Comparison of ENCODE assay signal across 8 cellular contexts in genomic region chr7:77798394-77799077, GRCh38. TPM values are rescaled to one million over a fixed set of nuclear protein-coding genes. Genes with fewer than 3 reads are reported as not detected.
DNase-seq lines count a peak whose midpoint lies in the region; ATAC-seq, FAIRE-seq and TF ChIP-seq lines count a peak whose summit lies in the region.

TSS of gene PHTF2 (plus strand) at chr7:77798773.
TSS of gene TMEM60 (minus strand) at chr7:77798434. CDS start at chr7:77794373, 4,061 bp downstream.

- H2BK20ac ChIP-seq in H9 (ENCODE audit: low read depth, low read length, poor library complexity, severe bottlenecking) = no peak within 1 kb of the TSS

- no peak within 1 kb of the TSS for H2AFZ ChIP-seq in H9 (ENCODE audit: low read length)

- no peak within 1 kb of the TSS for H3K4ac ChIP-seq in H9 (ENCODE audit: low read depth, low read length)

- no peak within 1 kb of the TSS for H3K23ac ChIP-seq in H9 (ENCODE audit: insufficient read length, low read depth, low read length)

- no peaks in the 10 kb centered on the region for H3K4me1 ChIP-seq in H9 (ENCODE audit: insufficient read depth, low read length)

- H3K27ac ChIP-seq in H9 (ENCODE audit: insufficient read length, low read depth, low read length) = no peak within 1 kb of the TSS

- no peak within 1 kb of the TSS for H4K91ac ChIP-seq in H9 (ENCODE audit: insufficient read length, low read depth, low read length)

- H3K27me3 ChIP-seq in H9 (ENCODE audit: insufficient read depth, low read length) = no peaks in the 10 kb centered on the region

- H2BK12ac ChIP-seq in H9 (ENCODE audit: insufficient read length, low read depth, low read length) = no peak within 1 kb of the TSS

- no CpG with 5 or more reads among the region's 61 CpGs for WGBS in H9 (ENCODE audit: extremely low coverage, insufficient read length, low lambda C conversion rate)

- TF ChIP-seq CTCF in H9 (conservative IDR thresholded peaks at IDR 0.05) (peak; percentile 65), fibroblast of pulmonary artery (IDR thresholded peaks at IDR 0.05; ENCODE audit: low read length, missing control alignments) (peak; percentile 41)

- peak within 1 kb of the TSS; percentile 80 for H3K9ac ChIP-seq in H9 (ENCODE audit: extremely low read depth, insufficient read length, low read length)

- no peaks in the 10 kb centered on the region for H3K9me3 Mint-ChIP-seq in H9
- H3K9me3 Mint-ChIP-seq in natural killer cell treated with Interleukin-12 subunit alpha and Interleukin-12 subunit beta and Interleukin-15 and Interleukin-18, amount 100 ng/mL, for 72 hours = no peaks in the 10 kb centered on the region

- no peaks in the 10 kb centered on the region for H3K9me3 ChIP-seq in H9 (ENCODE audit: control insufficient read depth, low read depth, low read length)

- H2BK120ac ChIP-seq in H9 (ENCODE audit: low read depth, low read length, poor library complexity, severe bottlenecking) = no peak within 1 kb of the TSS

- peaks cover 9% of the 10 kb centered on the region; the same call in 1 of the 2 replicates for H3K79me2 ChIP-seq in H9 (ENCODE audit: insufficient read depth, low read length)

- H3K27ac Mint-ChIP-seq in H9 = peak within 1 kb of the TSS; percentile 97 to 98 (median 98)
- peak within 1 kb of the TSS; percentile 90 to 93 for H3K27ac Mint-ChIP-seq in natural killer cell treated with Interleukin-12 subunit alpha and Interleukin-12 subunit beta and Interleukin-15 and Interleukin-18, amount 100 ng/mL, for 72 hours

- no peak within 1 kb of the TSS for H2AK5ac ChIP-seq in H9 (ENCODE audit: insufficient read length, low read length)

- peaks cover 5% of the 10 kb centered on the region for H3K23me2 ChIP-seq in H9 (ENCODE audit: insufficient read length, low read depth, low read length, poor library complexity, severe bottlenecking)

- peak; percentile 98 for FAIRE-seq in G401.6 (lab: Jason Lieb, UNC)

- H3T11ph ChIP-seq in H9 (ENCODE audit: low read length) = no peak within 1 kb of the TSS

- no peak within 1 kb of the TSS for H2BK15ac ChIP-seq in H9 (ENCODE audit: low read depth, low read length)

- H2BK5ac ChIP-seq in H9 (ENCODE audit: insufficient read length, low read length) = no peak within 1 kb of the TSS

- H3K27me3 Mint-ChIP-seq in H9 (ENCODE audit: low read depth) = no peaks in the 10 kb centered on the region
- H3K27me3 Mint-ChIP-seq in natural killer cell treated with Interleukin-12 subunit alpha and Interleukin-12 subunit beta and Interleukin-15 and Interleukin-18, amount 100 ng/mL, for 72 hours = no peaks in the 10 kb centered on the region

- H3K56ac ChIP-seq in H9 (ENCODE audit: insufficient read length, low read depth, low read length) = no peak within 1 kb of the TSS

- peak within 1 kb of the TSS; percentile 93 for H3K4me2 ChIP-seq in H9 (ENCODE audit: insufficient read depth, insufficient read length, low read length)

- H4K5ac ChIP-seq in H9 (ENCODE audit: insufficient read length, low read depth, low read length) = no peak within 1 kb of the TSS

- peak within 1 kb of the TSS; percentile 93 to 95 for H3K4me3 Mint-ChIP-seq in H9
- H3K4me3 Mint-ChIP-seq in natural killer cell treated with Interleukin-12 subunit alpha and Interleukin-12 subunit beta and Interleukin-15 and Interleukin-18, amount 100 ng/mL, for 72 hours = peak within 1 kb of the TSS; percentile 92

- no peaks in the 10 kb centered on the region for H3K79me1 ChIP-seq in H9 (ENCODE audit: insufficient read depth, low read depth, low read length, poor library complexity, severe bottlenecking)

- H3K4me3 ChIP-seq in fibroblast of pulmonary artery (replicated peaks; ENCODE audit: low read depth, low read length) = peak within 1 kb of the TSS; percentile 99

- H3K36me3 Mint-ChIP-seq in H9 (ENCODE audit: insufficient read depth in 1 of 3, low read depth in 3 of 3) = peaks cover 5 to 14% (median 10%) of the 10 kb centered on the region in 3 experiments; a peak in 6 of 7 replicates
- H3K36me3 Mint-ChIP-seq in natural killer cell treated with Interleukin-12 subunit alpha and Interleukin-12 subunit beta and Interleukin-15 and Interleukin-18, amount 100 ng/mL, for 72 hours = no peaks in the 10 kb centered on the region

- H4K20me1 ChIP-seq in H9 (ENCODE audit: control insufficient read depth, insufficient read depth, insufficient read length) = no peaks in the 10 kb centered on the region

- H3K4me1 Mint-ChIP-seq in H9 = peaks cover 25 to 26% of the 10 kb centered on the region in 2 experiments
- peaks cover 42 to 58% of the 10 kb centered on the region in 2 donors for H3K4me1 Mint-ChIP-seq in natural killer cell treated with Interleukin-12 subunit alpha and Interleukin-12 subunit beta and Interleukin-15 and Interleukin-18, amount 100 ng/mL, for 72 hours (ENCODE audit: low read depth in 2 of 2)

- ATAC-seq in natural killer cell treated with Interleukin-12 subunit alpha and Interleukin-12 subunit beta and Interleukin-15 and Interleukin-18, amount 100 ng/mL, for 72 hours = peak; percentile 96 to 97
- ATAC-seq in stimulated activated naive CD8-positive, alpha-beta T cell treated with anti-CD3 and anti-CD28 coated beads, Interleukin-15, Interleukin-2, amounts not matched to agents 100 U/mL and 50 U/mL, for 24 hours = peak; percentile 95

- DNase-seq in H9 = peak; percentile 99
- DNase-seq in M059J (ENCODE audit: low read depth) = peak; percentile 100
- DNase-seq in SHP77 (lab: John Stamatoyannopoulos, UW) = peak; percentile 98 to 99
- peak; percentile 98 for DNase-seq in activated effector memory CD4-positive, alpha-beta T cell treated with anti-CD3 and anti-CD28 coated beads, Interleukin-2, amount 50 U/mL, for 16 hours
- peak; percentile 100 for DNase-seq in fibroblast of pulmonary artery (ENCODE audit: low read depth)
- peak; percentile 96 for DNase-seq in natural killer cell treated with Interleukin-12 subunit alpha and Interleukin-12 subunit beta and Interleukin-15 and Interleukin-18, amount 100 ng/mL, for 72 hours (ENCODE audit: low spot score)
- peak; percentile 94 for DNase-seq in stimulated activated naive CD8-positive, alpha-beta T cell treated with anti-CD3 and anti-CD28 coated beads, Interleukin-15, Interleukin-2, amounts not matched to agents 100 U/mL and 50 U/mL, for 24 hours

- peak within 1 kb of the TSS; percentile 43 for H3K18ac ChIP-seq in H9 (ENCODE audit: insufficient read length, low read depth, low read length)

- H4K8ac ChIP-seq in H9 (replicated peaks; ENCODE audit: insufficient read length, low read depth, low read length) = no peak within 1 kb of the TSS

- peak within 1 kb of the TSS; percentile 74; the same call in 1 of the 2 replicates for H3K14ac ChIP-seq in H9 (ENCODE audit: insufficient read depth, low read length)

RNA-seq across cellular contexts. Expression of gene PHTF2, which starts in this region (rescaled TPM):
- 16.2 and 17.0 TPM in 2 replicates for total RNA-seq in H9 (2021)
- total RNA-seq in M059J (2014; rRNA removed; shearing (Covaris generic)) = 39.3 and 46.0 TPM in 2 replicates
- 10 to 100 TPM; 21.8 to 33.7 TPM for total RNA-seq in natural killer cell treated with Interleukin-12 subunit alpha and Interleukin-12 subunit beta and Interleukin-15 and Interleukin-18, amount 100 ng/mL, for 72 hours

RNA-seq across cellular contexts. Expression of gene TMEM60, which starts in this region (rescaled TPM):
- 14.3 and 14.4 TPM in 2 replicates for total RNA-seq in H9 (2021)
- total RNA-seq in M059J (2014; rRNA removed; shearing (Covaris generic)) = 49.7 and 59.7 TPM in 2 replicates
- total RNA-seq in natural killer cell treated with Interleukin-12 subunit alpha and Interleukin-12 subunit beta and Interleukin-15 and Interleukin-18, amount 100 ng/mL, for 72 hours = 1 to 10 TPM; 6.7 to 8.8 TPM
